In the genomic region with DNA sequence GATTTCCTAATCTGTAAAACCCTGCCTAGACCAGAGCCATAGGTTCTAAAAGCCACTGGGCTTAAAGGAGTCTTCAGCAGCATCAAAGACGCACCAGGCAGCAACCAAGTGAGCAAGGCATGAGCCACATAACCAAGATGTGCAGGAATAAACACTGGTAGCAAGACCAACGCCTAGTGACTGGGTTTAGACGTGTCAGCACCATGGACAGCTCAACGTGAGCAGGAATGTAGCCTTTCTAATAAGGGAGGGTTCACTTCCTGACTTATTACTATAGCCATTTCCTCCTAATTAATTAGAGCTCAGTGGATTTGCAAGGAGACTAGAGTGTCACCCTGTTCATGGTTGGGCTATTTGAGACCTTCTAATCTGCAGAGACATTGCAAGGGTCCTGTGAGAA, we compare ENCODE assay signal across 8 cellular contexts.
DNase-seq lines count a peak whose midpoint lies in the region; ATAC-seq and TF ChIP-seq lines count a peak whose summit lies in the region.

No MANE protein-coding gene starts in this region.

- H3K36me3 ChIP-seq in Caco-2 (ENCODE audit: control insufficient read depth, insufficient read depth, low read length), result no peaks in the 10 kb centered on the region

- H3K27me3 ChIP-seq in Caco-2 (replicated peaks; ENCODE audit: control insufficient read depth, insufficient read depth, low read length), result no peaks in the 10 kb centered on the region

- H3K4me3 ChIP-seq in Caco-2 (ENCODE audit: low read depth, low read length), result no peak overlapping the region

- ATAC-seq in activated naive CD8-positive, alpha-beta T cell treated with anti-CD3 and anti-CD28 coated beads, Interleukin-2, amount 10 ng/mL, durations not matched to agents 7 days and 5 days (ENCODE audit: low read depth), result no peak
- ATAC-seq in HG03342 (IDR thresholded peaks at IDR 0.05; ENCODE audit: unreplicated experiment) (no peak), GM18511 (IDR thresholded peaks at IDR 0.05; ENCODE audit: unreplicated experiment) (no peak), GM21447 (IDR thresholded peaks at IDR 0.05; ENCODE audit: unreplicated experiment) (no peak)

- H3K36me3 Mint-ChIP-seq in Caco-2 (ENCODE audit: insufficient read depth, unreplicated experiment), result no peaks in the 10 kb centered on the region
- no peaks in the 10 kb centered on the region for H3K36me3 Mint-ChIP-seq in activated naive CD8-positive, alpha-beta T cell treated with anti-CD3 and anti-CD28 coated beads, Interleukin-2, amount 10 ng/mL, durations not matched to agents 7 days and 5 days

- TF ChIP-seq CTCF in Caco-2 (IDR thresholded peaks at IDR 0.05; ENCODE audit: insufficient read depth in 1 of 2, low read depth in 1 of 2, low read length in 1 of 2, severe bottlenecking in 1 of 2, unreplicated experiment in 1 of 2), result no peak

- no TSS peak for BruUV-seq in Caco-2 (replicated peaks; lab: Mats Ljungman, UMichigan)

- DNase-seq in Caco-2 (peak; percentile 53 to 65), HK-2 (ENCODE audit: unreplicated experiment) (peak; percentile 44), kidney tubule cell (ENCODE audit: low spot score) (peak; percentile 55), NCI-H2196 treated with DMSO at 0.1 percent for 48 hours (lab: John Stamatoyannopoulos, UW; ENCODE audit: unreplicated experiment) (no peak)
- DNase-seq in activated naive CD8-positive, alpha-beta T cell treated with anti-CD3 and anti-CD28 coated beads, Interleukin-2, amount 10 ng/mL, durations not matched to agents 7 days and 5 days, result peak; percentile 33

- H3K27ac Mint-ChIP-seq in Caco-2 (ENCODE audit: unreplicated experiment), result no peak overlapping the region
- H3K27ac Mint-ChIP-seq in activated naive CD8-positive, alpha-beta T cell treated with anti-CD3 and anti-CD28 coated beads, Interleukin-2, amount 10 ng/mL, durations not matched to agents 7 days and 5 days, result no peak overlapping the region

- H3K9me3 Mint-ChIP-seq in Caco-2 (ENCODE audit: unreplicated experiment), result peaks cover 29% of the 10 kb centered on the region
- peaks cover under 1% of the 10 kb centered on the region for H3K9me3 Mint-ChIP-seq in activated naive CD8-positive, alpha-beta T cell treated with anti-CD3 and anti-CD28 coated beads, Interleukin-2, amount 10 ng/mL, durations not matched to agents 7 days and 5 days

- H3K9me3 ChIP-seq in Caco-2, result no peaks in the 10 kb centered on the region

- no peaks in the 10 kb centered on the region for H3K4me1 Mint-ChIP-seq in Caco-2 (ENCODE audit: low read depth, unreplicated experiment)
- H3K4me1 Mint-ChIP-seq in activated naive CD8-positive, alpha-beta T cell treated with anti-CD3 and anti-CD28 coated beads, Interleukin-2, amount 10 ng/mL, durations not matched to agents 7 days and 5 days, result no peaks in the 10 kb centered on the region

- no peaks in the 10 kb centered on the region for H3K27me3 Mint-ChIP-seq in Caco-2 (ENCODE audit: insufficient read depth, unreplicated experiment)
- H3K27me3 Mint-ChIP-seq in activated naive CD8-positive, alpha-beta T cell treated with anti-CD3 and anti-CD28 coated beads, Interleukin-2, amount 10 ng/mL, durations not matched to agents 7 days and 5 days, result no peaks in the 10 kb centered on the region

- intact Hi-C loops in Caco-2 (cut with micrococcal nuclease; ENCODE audit: unreplicated experiment), result no loop called here

- CTCF ChIA-PET in Caco-2 (lab: Charles Lee), result no interaction called here

- POLR2A ChIA-PET in Caco-2 (lab: Charles Lee), result no interaction called here
- POLR2A ChIA-PET in activated naive CD8-positive, alpha-beta T cell treated with anti-CD3 and anti-CD28 coated beads, Interleukin-2, amount 10 ng/mL, durations not matched to agents 7 days and 5 days (lab: Charles Lee), result no interaction called here

- no peaks in the 10 kb centered on the region for H3K4me1 ChIP-seq in Caco-2

- no peak overlapping the region for H3K4me3 Mint-ChIP-seq in Caco-2 (ENCODE audit: unreplicated experiment)
- H3K4me3 Mint-ChIP-seq in activated naive CD8-positive, alpha-beta T cell treated with anti-CD3 and anti-CD28 coated beads, Interleukin-2, amount 10 ng/mL, durations not matched to agents 7 days and 5 days, result no peak overlapping the region
